ENCODE assay signal across 8 cellular contexts in genomic region chr7:55534262-55534915, GRCh38. TPM values are rescaled to one million over a fixed set of nuclear protein-coding genes. Genes with fewer than 3 reads are reported as not detected.
DNase-seq lines count a peak whose midpoint lies in the region; ATAC-seq and TF ChIP-seq lines count a peak whose summit lies in the region.

No MANE protein-coding gene starts in this region.

- H3K9me3 Mint-ChIP-seq in activated naive CD8-positive, alpha-beta T cell treated with anti-CD3 and anti-CD28 coated beads for 36 hours: peaks cover 2% of the 10 kb centered on the region

- 50% methylated on average over 7 of the region's 8 CpGs for WGBS in right lobe of liver (ENCODE audit: insufficient coverage, low coverage, low lambda C conversion rate, missing lambda C conversion rate)

- H3K4me1 Mint-ChIP-seq in activated naive CD8-positive, alpha-beta T cell treated with anti-CD3 and anti-CD28 coated beads for 36 hours: peaks cover 89% of the 10 kb centered on the region

- no peaks in the 10 kb centered on the region for H3K4me1 ChIP-seq in right lobe of liver

- no peaks in the 10 kb centered on the region for H3K36me3 ChIP-seq in SK-N-MC (ENCODE audit: insufficient read depth, low read length)
- H3K36me3 ChIP-seq in right lobe of liver: no peaks in the 10 kb centered on the region

- peak overlapping the region; percentile 97 for H3K27ac Mint-ChIP-seq in activated naive CD8-positive, alpha-beta T cell treated with anti-CD3 and anti-CD28 coated beads for 36 hours

- H3K4me3 Mint-ChIP-seq in activated naive CD8-positive, alpha-beta T cell treated with anti-CD3 and anti-CD28 coated beads for 36 hours: peak overlapping the region; percentile 68

- H3K36me3 Mint-ChIP-seq in activated naive CD8-positive, alpha-beta T cell treated with anti-CD3 and anti-CD28 coated beads for 36 hours: peaks cover 22% of the 10 kb centered on the region

- no peaks in the 10 kb centered on the region for H3K27me3 Mint-ChIP-seq in activated naive CD8-positive, alpha-beta T cell treated with anti-CD3 and anti-CD28 coated beads for 36 hours

- ATAC-seq in GM19025 (IDR thresholded peaks at IDR 0.05; ENCODE audit: low read depth, unreplicated experiment) (peak; percentile 58), HG03135 (IDR thresholded peaks at IDR 0.05; ENCODE audit: unreplicated experiment) (peak; percentile 73), right lobe of liver (peak; percentile 57 to 73 (median 61))

- H3K27me3 ChIP-seq in right lobe of liver: no peaks in the 10 kb centered on the region

- TF ChIP-seq CTCF in right lobe of liver (IDR thresholded peaks at IDR 0.05): no peak

- H3K9ac ChIP-seq in SK-N-MC (ENCODE audit: insufficient read length): no peak overlapping the region

- no peak for TF ChIP-seq POLR2A in right lobe of liver (IDR thresholded peaks at IDR 0.05)

- H3K9me3 ChIP-seq in SK-N-MC (ENCODE audit: low read depth, low read length) (no peaks in the 10 kb centered on the region), right lobe of liver (no peaks in the 10 kb centered on the region)

- H3K27ac ChIP-seq in SK-N-MC (peak overlapping the region; percentile 42; the same call in 1 of the 2 replicates), right lobe of liver (peak overlapping the region in 2 of 3 donors; percentile 17 to 29)

- intact Hi-C loops in right lobe of liver (cut with DNase I): no loop called here

- DNase-seq in A172 (ENCODE audit: low spot score) (peak; percentile 90), SK-N-MC (ENCODE audit: low read depth, low spot score) (no peak), right lobe of liver (peak in 1 of 3 donors; percentile 60), mesenteric fat pad (ENCODE audit: low spot score) (no peak)
- peak; percentile 81 for DNase-seq in activated naive CD8-positive, alpha-beta T cell treated with anti-CD3 and anti-CD28 coated beads for 36 hours
- DNase-seq in stimulated activated CD8-positive, alpha-beta memory T cell treated with anti-CD3 and anti-CD28 coated beads, Interleukin-7, amount 100 ng/mL, for 4 hours (ENCODE audit: low read depth in 2 of 2): peak; percentile 39 to 44

- H3K4me3 ChIP-seq in SK-N-MC (no peak overlapping the region), right lobe of liver (no peak overlapping the region)

RNA-seq across cellular contexts. Expression of gene VOPP1, which starts 37.9 kb away (rescaled TPM):
- 112 and 129 TPM in 2 replicates for total RNA-seq in A172 (2014; rRNA removed; shearing (Covaris generic))
- 10 to 100 TPM; 49.0 to 50.5 TPM for total RNA-seq in activated naive CD8-positive, alpha-beta T cell treated with anti-CD3 and anti-CD28 coated beads for 36 hours
- total RNA-seq in right lobe of liver (10 to 100 TPM; 15.8 to 30.3 (median 23.2) TPM), mesenteric fat pad (69.5 TPM)

Comparison
In these comparisons a context has a peak if more than half of its experiments do, and no peak if none do; other contexts are left out.
1. DNase-seq: peak in A172 (single experiment), activated naive CD8-positive, alpha-beta T cell treated with anti-CD3 and anti-CD28 coated beads for 36 hours (single experiment) and stimulated activated CD8-positive, alpha-beta memory T cell treated with anti-CD3 and anti-CD28 coated beads, Interleukin-7, amount 100 ng/mL, for 4 hours (2 of 2); none in SK-N-MC (single experiment) and mesenteric fat pad (single experiment).
2. Peak in every context shown above with its lines, with median percentiles within 50 percentile points of each other: ATAC-seq.